14 cellular contexts compared by ENCODE assay signal in genomic region chr11:46537121-46537520, GRCh38. TPM values are rescaled to one million over a fixed set of nuclear protein-coding genes. Genes with fewer than 3 reads are reported as not detected.
DNase-seq lines count a peak whose midpoint lies in the region; ATAC-seq and TF ChIP-seq lines count a peak whose summit lies in the region.
"Had no signal": no experiment of that assay in that cellular context is flagged by ENCODE, and none has a peak within 500 bp of the region (broad histone marks: within the 10 kb centered on the region; RNA-seq: fewer than 3 reads in every experiment).

No MANE protein-coding gene starts in this region.

- no peak overlapping the region for H3K27ac ChIP-seq in OCI-LY3 (ENCODE audit: low read length)

- no peak overlapping the region for H3K4me2 ChIP-seq in OCI-LY3 (ENCODE audit: low read length)

- H3K27ac Mint-ChIP-seq in osteocyte (ENCODE audit: unreplicated experiment) = no peak overlapping the region
- H3K27ac Mint-ChIP-seq: activated CD8-positive, alpha-beta memory T cell treated with anti-CD3 and anti-CD28 coated beads, Interleukin-2, amount 10 ng/mL, durations not matched to agents 7 days and 5 days; T-cell had no signal

- DNase-seq in NCI-H2196 (lab: John Stamatoyannopoulos, UW; ENCODE audit: unreplicated experiment) = peak; percentile 10
- DNase-seq in NCI-H2196 treated with DMSO at 0.1 percent for 48 hours (lab: John Stamatoyannopoulos, UW; ENCODE audit: unreplicated experiment) = no peak
- no peak for DNase-seq in epithelial cell of proximal tubule (ENCODE audit: low read depth)
- DNase-seq in osteocyte (ENCODE audit: extremely low spot score, unreplicated experiment) = no peak
- no peak for DNase-seq in stimulated activated CD4-positive, alpha-beta T cell treated with anti-CD3 and anti-CD28 coated beads, Interleukin-2, amount 100 ng/mL, for 48 hours
- DNase-seq in cerebellar cortex (ENCODE audit: low spot score) = no peak

- H3K36me3 ChIP-seq in OCI-LY3 (replicated peaks; ENCODE audit: low read depth, low read length) = peaks cover 9% of the 10 kb centered on the region

- peaks cover 7% of the 10 kb centered on the region for H3K4me1 Mint-ChIP-seq in osteocyte (ENCODE audit: unreplicated experiment)

- no peaks in the 10 kb centered on the region for H3K27me3 Mint-ChIP-seq in osteocyte (ENCODE audit: unreplicated experiment)
- H3K27me3 Mint-ChIP-seq: activated CD8-positive, alpha-beta memory T cell treated with anti-CD3 and anti-CD28 coated beads, Interleukin-2, amount 10 ng/mL, durations not matched to agents 7 days and 5 days; T-cell had no signal

- no peak overlapping the region for H3K9ac ChIP-seq in OCI-LY3 (ENCODE audit: low read length)

- no peak overlapping the region for H2AFZ ChIP-seq in OCI-LY3 (ENCODE audit: low read depth, low read length)

- H4K20me1 ChIP-seq in OCI-LY3 (ENCODE audit: insufficient read depth, low read length) = peaks cover 30% of the 10 kb centered on the region

- no peak for ATAC-seq in HG02642 (IDR thresholded peaks at IDR 0.05; ENCODE audit: poor library complexity, unreplicated experiment)

- H3K4me3 Mint-ChIP-seq in osteocyte (ENCODE audit: unreplicated experiment) = no peak overlapping the region
- H3K4me3 Mint-ChIP-seq: activated CD8-positive, alpha-beta memory T cell treated with anti-CD3 and anti-CD28 coated beads, Interleukin-2, amount 10 ng/mL, durations not matched to agents 7 days and 5 days; immature natural killer cell; nephron; stimulated activated effector memory CD8-positive, alpha-beta T cell treated with anti-CD3 and anti-CD28 coated beads, Interleukin-12 subunit alpha, Interleukin-12 subunit beta, amount 100 ng/mL, for 72 hours; T-cell had no signal

- H3K9me3 ChIP-seq in OCI-LY3 (ENCODE audit: insufficient read depth, low read length) = no peaks in the 10 kb centered on the region
- H3K9me3 ChIP-seq: adrenal gland had no signal

- no peaks in the 10 kb centered on the region for H3K9me3 Mint-ChIP-seq in osteocyte (ENCODE audit: unreplicated experiment)
- H3K9me3 Mint-ChIP-seq: immature natural killer cell; nephron; stimulated activated effector memory CD8-positive, alpha-beta T cell treated with anti-CD3 and anti-CD28 coated beads, Interleukin-12 subunit alpha, Interleukin-12 subunit beta, amount 100 ng/mL, for 72 hours; T-cell had no signal

- peaks cover 44% of the 10 kb centered on the region for H3K79me2 ChIP-seq in OCI-LY3 (ENCODE audit: low read length)

- TF ChIP-seq CTCF in OCI-LY3 (IDR thresholded peaks at IDR 0.05; ENCODE audit: low read depth, low read length) (peak; percentile 25), epithelial cell of proximal tubule (conservative IDR thresholded peaks at IDR 0.05; ENCODE audit: low read depth, low read length) (peak; percentile 41), osteocyte (IDR thresholded peaks at IDR 0.05) (peak; percentile 14)

- H3K36me3 Mint-ChIP-seq in osteocyte (ENCODE audit: unreplicated experiment) = peaks cover 10% of the 10 kb centered on the region

- no peaks in the 10 kb centered on the region for H3K4me1 ChIP-seq in OCI-LY3 (ENCODE audit: low read length)

- H3K27me3 ChIP-seq in OCI-LY3 (ENCODE audit: low read depth, low read length) = no peaks in the 10 kb centered on the region
- H3K27me3 ChIP-seq: adrenal gland had no signal

- no peak overlapping the region for H3K4me3 ChIP-seq in OCI-LY3 (ENCODE audit: low read length)
- no peak overlapping the region for H3K4me3 ChIP-seq in epithelial cell of proximal tubule (ENCODE audit: low read depth, low read length)
- H3K4me3 ChIP-seq: adrenal gland had no signal

RNA-seq across cellular contexts. Expression of gene AMBRA1, which starts 56.7 kb away (rescaled TPM):
- total RNA-seq in epithelial cell of proximal tubule (15.3 and 21.0 TPM in 2 replicates), osteocyte (32.1 and 37.7 TPM in 2 replicates)
